In genomic region chr10:133325761-133326463, GRCh38 we compare ENCODE assay signal across 11 cellular contexts. TPM values are rescaled to one million over a fixed set of nuclear protein-coding genes. Genes with fewer than 3 reads are reported as not detected.
DNase-seq lines count a peak whose midpoint lies in the region; ATAC-seq and TF ChIP-seq lines count a peak whose summit lies in the region.
"Had no signal": no experiment of that assay in that cellular context is flagged by ENCODE, and none has a peak within 500 bp of the region (broad histone marks: within the 10 kb centered on the region; RNA-seq: fewer than 3 reads in every experiment).

No MANE protein-coding gene starts in this region.

- H3K4me2 ChIP-seq in OCI-LY7 (ENCODE audit: low read length) = no peak overlapping the region; the same call in 1 of the 2 replicates

- ATAC-seq in lower lobe of right lung = no peak
- no peak for ATAC-seq in thoracic aorta (ENCODE audit: insufficient number of reproducible peaks, low FRiP score, low read depth)

- H3K36me3 Mint-ChIP-seq in activated CD4-positive, alpha-beta memory T cell treated with anti-CD3 and anti-CD28 coated beads for 36 hours = no peaks in the 10 kb centered on the region
- H3K36me3 Mint-ChIP-seq in activated CD4-positive, alpha-beta memory T cell treated with anti-CD3 and anti-CD28 coated beads, Interleukin-2, amount 10 ng/mL, durations not matched to agents 7 days and 5 days (ENCODE audit: low read depth) = no peaks in the 10 kb centered on the region

- intact Hi-C loops in activated CD4-positive, alpha-beta memory T cell treated with anti-CD3 and anti-CD28 coated beads for 36 hours (cut with micrococcal nuclease) = loop anchor here (5.0 to 10.0 kb wide), 2 partner anchors 169 to 196 kb away; no protein-coding TSS in a partner anchor
- intact Hi-C loops in lower lobe of right lung (cut with DNase I) (no loop called here), OCI-LY7 (cut with micrococcal nuclease; ENCODE audit: unreplicated experiment) (loop anchor here (2.0 kb wide), 1 partner anchor 17 kb away; the partner anchor contains the start of genes TUBGCP2 and ZNF511)

- H3K27ac Mint-ChIP-seq in activated CD4-positive, alpha-beta memory T cell treated with anti-CD3 and anti-CD28 coated beads for 36 hours = no peak overlapping the region
- H3K27ac Mint-ChIP-seq in activated CD4-positive, alpha-beta memory T cell treated with anti-CD3 and anti-CD28 coated beads, Interleukin-2, amount 10 ng/mL, durations not matched to agents 7 days and 5 days = no peak overlapping the region

- H3K27ac ChIP-seq in lower lobe of right lung = no peak overlapping the region
- H3K27ac ChIP-seq in thoracic aorta = no peak overlapping the region
- H3K27ac ChIP-seq in OCI-LY7 (ENCODE audit: low read depth, low read length, poor library complexity, severe bottlenecking) = no peak overlapping the region
- H3K27ac ChIP-seq: C4-2B had no signal

- TF ChIP-seq CTCF in cardiac fibroblast (IDR thresholded peaks at IDR 0.05; ENCODE audit: low read depth, low read length) = no peak
- TF ChIP-seq CTCF in lower lobe of right lung (IDR thresholded peaks at IDR 0.05) = no peak
- no peak for TF ChIP-seq CTCF in thoracic aorta (IDR thresholded peaks at IDR 0.05)
- TF ChIP-seq CTCF in OCI-LY7 (conservative IDR thresholded peaks at IDR 0.05; ENCODE audit: low read length) = no peak

- BruUV-seq in OCI-LY7 (replicated peaks; lab: Mats Ljungman, UMichigan) = no TSS peak

- H2AFZ ChIP-seq in OCI-LY7 (ENCODE audit: low read length) = no peak overlapping the region

- CTCF ChIA-PET in activated CD4-positive, alpha-beta memory T cell treated with anti-CD3 and anti-CD28 coated beads for 36 hours (lab: Charles Lee) = interaction anchor here (0.6 kb wide), 1 partner anchor 176 kb away, joined by 4 read pairs; no protein-coding TSS in a partner anchor
- CTCF ChIA-PET in activated CD4-positive, alpha-beta memory T cell treated with anti-CD3 and anti-CD28 coated beads, Interleukin-2, amount 10 ng/mL, durations not matched to agents 7 days and 5 days (lab: Charles Lee) = no interaction called here
- CTCF ChIA-PET in OCI-LY7 (lab: Charles Lee; ENCODE audit: unreplicated experiment) = no interaction called here

- H3K9me3 ChIP-seq in lower lobe of right lung = no peaks in the 10 kb centered on the region
- no peaks in the 10 kb centered on the region for H3K9me3 ChIP-seq in thoracic aorta
- no peaks in the 10 kb centered on the region for H3K9me3 ChIP-seq in OCI-LY7 (ENCODE audit: low read length)

- no peaks in the 10 kb centered on the region for H4K20me1 ChIP-seq in OCI-LY7 (ENCODE audit: insufficient read depth, low read length)

- peaks cover 5% of the 10 kb centered on the region for H3K4me1 Mint-ChIP-seq in activated CD4-positive, alpha-beta memory T cell treated with anti-CD3 and anti-CD28 coated beads for 36 hours (ENCODE audit: low read depth)
- H3K4me1 Mint-ChIP-seq in activated CD4-positive, alpha-beta memory T cell treated with anti-CD3 and anti-CD28 coated beads, Interleukin-2, amount 10 ng/mL, durations not matched to agents 7 days and 5 days = peaks cover 11% of the 10 kb centered on the region

- H3K27me3 ChIP-seq in lower lobe of right lung (ENCODE audit: low read depth) (peaks cover 69% of the 10 kb centered on the region), thoracic aorta (replicated peaks; ENCODE audit: insufficient read depth) (peaks cover 25% of the 10 kb centered on the region)

- peaks cover 25% of the 10 kb centered on the region for H3K4me1 ChIP-seq in lower lobe of right lung
- H3K4me1 ChIP-seq in thoracic aorta (ENCODE audit: control insufficient read depth in 1 of 2, low read depth in 2 of 2) = peaks cover 9 to 24% of the 10 kb centered on the region in 2 donors
- peaks cover 9% of the 10 kb centered on the region for H3K4me1 ChIP-seq in OCI-LY7 (ENCODE audit: insufficient read depth, low read length, poor library complexity, severe bottlenecking)

- peak overlapping the region; percentile 63 for H3K4me3 Mint-ChIP-seq in activated CD4-positive, alpha-beta memory T cell treated with anti-CD3 and anti-CD28 coated beads for 36 hours
- H3K4me3 Mint-ChIP-seq in activated CD4-positive, alpha-beta memory T cell treated with anti-CD3 and anti-CD28 coated beads, Interleukin-2, amount 10 ng/mL, durations not matched to agents 7 days and 5 days = no peak overlapping the region

- peaks cover 27% of the 10 kb centered on the region for H3K27me3 Mint-ChIP-seq in activated CD4-positive, alpha-beta memory T cell treated with anti-CD3 and anti-CD28 coated beads for 36 hours
- peaks cover 42% of the 10 kb centered on the region for H3K27me3 Mint-ChIP-seq in activated CD4-positive, alpha-beta memory T cell treated with anti-CD3 and anti-CD28 coated beads, Interleukin-2, amount 10 ng/mL, durations not matched to agents 7 days and 5 days

- no peak for DNase-seq in activated CD4-positive, alpha-beta memory T cell treated with anti-CD3 and anti-CD28 coated beads for 36 hours
- no peak for DNase-seq in activated CD4-positive, alpha-beta memory T cell treated with anti-CD3 and anti-CD28 coated beads, Interleukin-2, amount 10 ng/mL, durations not matched to agents 7 days and 5 days
- DNase-seq in cardiac fibroblast (ENCODE audit: low read depth in 2 of 2) = no peak
- peak; percentile 29 for DNase-seq in lower lobe of right lung
- DNase-seq in thoracic aorta (ENCODE audit: low spot score) = no peak
- no peak for DNase-seq in OCI-LY7 (ENCODE audit: low spot score)
- DNase-seq in midbrain (lab: John Stamatoyannopoulos, UW) = no peak
- DNase-seq in iPS-NIHi7 (ENCODE audit: extremely low spot score) = no peak

- H3K9me3 Mint-ChIP-seq in activated CD4-positive, alpha-beta memory T cell treated with anti-CD3 and anti-CD28 coated beads for 36 hours = no peaks in the 10 kb centered on the region
- no peaks in the 10 kb centered on the region for H3K9me3 Mint-ChIP-seq in activated CD4-positive, alpha-beta memory T cell treated with anti-CD3 and anti-CD28 coated beads, Interleukin-2, amount 10 ng/mL, durations not matched to agents 7 days and 5 days

- POLR2A ChIA-PET in activated CD4-positive, alpha-beta memory T cell treated with anti-CD3 and anti-CD28 coated beads for 36 hours (lab: Charles Lee) = no interaction called here
- POLR2A ChIA-PET in activated CD4-positive, alpha-beta memory T cell treated with anti-CD3 and anti-CD28 coated beads, Interleukin-2, amount 10 ng/mL, durations not matched to agents 7 days and 5 days (lab: Charles Lee) = no interaction called here
- POLR2A ChIA-PET in OCI-LY7 (lab: Charles Lee) = no interaction called here

- H3K9me2 ChIP-seq in OCI-LY7 (ENCODE audit: insufficient read depth, low read length) = no peaks in the 10 kb centered on the region

- no peaks in the 10 kb centered on the region for H3K79me2 ChIP-seq in OCI-LY7 (ENCODE audit: insufficient read depth, low read depth, low read length)

- H3K36me3 ChIP-seq in lower lobe of right lung = no peaks in the 10 kb centered on the region
- no peaks in the 10 kb centered on the region for H3K36me3 ChIP-seq in thoracic aorta
- no peaks in the 10 kb centered on the region for H3K36me3 ChIP-seq in OCI-LY7 (ENCODE audit: insufficient read depth, low read length)

- H3K4me3 ChIP-seq in cardiac fibroblast (replicated peaks in 1 of 2; ENCODE audit: low read depth in 2 of 2, low read length in 2 of 2) (peak overlapping the region; percentile 23 to 36), lower lobe of right lung (peak overlapping the region; percentile 40), thoracic aorta (peak overlapping the region; percentile 67), OCI-LY7 (ENCODE audit: low read depth, low read length, poor library complexity, severe bottlenecking) (no peak overlapping the region)

RNA-seq across cellular contexts. Expression of gene CALY, which starts 10.8 kb away (rescaled TPM):
- total RNA-seq in activated CD4-positive, alpha-beta memory T cell treated with anti-CD3 and anti-CD28 coated beads for 36 hours = not detected
- not detected for total RNA-seq in activated CD4-positive, alpha-beta memory T cell treated with anti-CD3 and anti-CD28 coated beads, Interleukin-2, amount 10 ng/mL, durations not matched to agents 7 days and 5 days
- total RNA-seq in lower lobe of right lung (not detected), thoracic aorta (not detected), OCI-LY7 (2022) (not detected in 2 replicates)
- total RNA-seq in OCI-LY7 (2014; rRNA removed; shearing (Covaris generic)) = not detected in 2 replicates
- total RNA-seq: glomerular endothelial cell, M059J had no signal

RNA-seq across cellular contexts. Expression of gene ZNF511, which starts 17.2 kb away (rescaled TPM):
- 10 to 100 TPM; 48.7 to 51.5 TPM for total RNA-seq in activated CD4-positive, alpha-beta memory T cell treated with anti-CD3 and anti-CD28 coated beads for 36 hours
- total RNA-seq in activated CD4-positive, alpha-beta memory T cell treated with anti-CD3 and anti-CD28 coated beads, Interleukin-2, amount 10 ng/mL, durations not matched to agents 7 days and 5 days = 10 to 100 TPM; 45.7 to 52.7 TPM
- 44.8 TPM for total RNA-seq in lower lobe of right lung
- 10 to 100 TPM; 20.0 to 33.2 TPM for total RNA-seq in thoracic aorta
- total RNA-seq in OCI-LY7 (2014; rRNA removed; shearing (Covaris generic)) = 64.7 and 95.0 TPM in 2 replicates
- total RNA-seq in OCI-LY7 (2022) = 60.6 and 68.8 TPM in 2 replicates

RNA-seq across cellular contexts. Expression of gene TUBGCP2, which starts 17.2 kb away (rescaled TPM):
- total RNA-seq in activated CD4-positive, alpha-beta memory T cell treated with anti-CD3 and anti-CD28 coated beads for 36 hours = 10 to 100 TPM; 54.5 to 59.1 TPM
- total RNA-seq in activated CD4-positive, alpha-beta memory T cell treated with anti-CD3 and anti-CD28 coated beads, Interleukin-2, amount 10 ng/mL, durations not matched to agents 7 days and 5 days = 10 to 100 TPM; 52.3 to 58.2 TPM
- total RNA-seq in lower lobe of right lung (54.5 TPM), thoracic aorta (10 to 100 TPM; 51.2 to 65.5 TPM), OCI-LY7 (2022) (53.0 and 56.1 TPM in 2 replicates)
- 37.8 and 40.5 TPM in 2 replicates for total RNA-seq in OCI-LY7 (2014; rRNA removed; shearing (Covaris generic))

RNA-seq across cellular contexts. Expression of gene PRAP1, which starts 21.3 kb away (rescaled TPM):
- not detected for total RNA-seq in activated CD4-positive, alpha-beta memory T cell treated with anti-CD3 and anti-CD28 coated beads for 36 hours
- total RNA-seq in activated CD4-positive, alpha-beta memory T cell treated with anti-CD3 and anti-CD28 coated beads, Interleukin-2, amount 10 ng/mL, durations not matched to agents 7 days and 5 days = not detected
- total RNA-seq in lower lobe of right lung = not detected
- not detected for total RNA-seq in thoracic aorta
- not detected in 2 replicates for total RNA-seq in OCI-LY7 (2014; rRNA removed; shearing (Covaris generic))
- not detected in 2 replicates for total RNA-seq in OCI-LY7 (2022)
- total RNA-seq: glomerular endothelial cell, M059J had no signal

RNA-seq across cellular contexts. Expression of gene FUOM, which starts 31.9 kb away (rescaled TPM):
- total RNA-seq in activated CD4-positive, alpha-beta memory T cell treated with anti-CD3 and anti-CD28 coated beads for 36 hours = 10 to 100 TPM; 46.5 to 49.8 TPM
- total RNA-seq in activated CD4-positive, alpha-beta memory T cell treated with anti-CD3 and anti-CD28 coated beads, Interleukin-2, amount 10 ng/mL, durations not matched to agents 7 days and 5 days = 10 to 100 TPM; 11.2 to 11.4 TPM
- 31.0 TPM for total RNA-seq in lower lobe of right lung
- total RNA-seq in thoracic aorta = 10 to 100 TPM; 13.1 to 26.1 TPM
- 46.0 and 47.5 TPM in 2 replicates for total RNA-seq in OCI-LY7 (2014; rRNA removed; shearing (Covaris generic))
- total RNA-seq in OCI-LY7 (2022) = 23.6 and 30.4 TPM in 2 replicates
